8 cellular contexts compared by ENCODE assay signal in the genomic region with DNA sequence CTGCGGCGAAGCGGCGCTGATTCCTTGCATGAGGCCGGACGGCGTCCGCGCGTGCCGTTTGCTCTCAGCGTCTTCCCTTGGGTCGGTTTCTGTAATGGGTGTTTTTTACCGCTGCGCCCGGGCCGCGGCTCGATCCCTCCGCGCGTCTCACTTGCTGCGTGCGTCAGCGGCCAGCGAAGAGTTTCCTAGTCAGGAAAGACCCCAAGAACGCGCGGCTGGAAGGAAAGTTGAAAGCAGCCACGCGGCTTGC.
DNase-seq lines count a peak whose midpoint lies in the region; ATAC-seq and TF ChIP-seq lines count a peak whose summit lies in the region.

No MANE protein-coding gene starts in this region.

- peak overlapping the region; percentile 88 to 99 for H3K4ac ChIP-seq in mesenchymal stem cell (ENCODE audit: low read depth in 1 of 2, low read length in 2 of 2)

- WGBS in mesenchymal stem cell = 0% methylated on average over 26 of the region's 31 CpGs

- H3K14ac ChIP-seq in mesenchymal stem cell (ENCODE audit: low read length in 2 of 2) = peak overlapping the region; percentile 96 to 98

- peak; percentile 3 for ATAC-seq in GM19328 (IDR thresholded peaks at IDR 0.05; ENCODE audit: unreplicated experiment)

- H3K9me3 ChIP-seq in WERI-Rb-1 (ENCODE audit: severe bottlenecking) (peaks cover 47% of the 10 kb centered on the region), mesenchymal stem cell (ENCODE audit: control insufficient read depth, low read length) (no peaks in the 10 kb centered on the region)

- peak overlapping the region; percentile 98 to 99 for H3K18ac ChIP-seq in mesenchymal stem cell (ENCODE audit: low read depth in 1 of 2, low read length in 2 of 2)

- H3K4me1 ChIP-seq in mesenchymal stem cell (ENCODE audit: control insufficient read depth, insufficient read depth, low read depth, low read length) = peaks cover 11% of the 10 kb centered on the region

- peaks cover 2% of the 10 kb centered on the region for H3K79me1 ChIP-seq in mesenchymal stem cell (replicated peaks; ENCODE audit: low read length, poor library complexity, severe bottlenecking)

- peak overlapping the region; percentile 99 for H3K4me2 ChIP-seq in mesenchymal stem cell (ENCODE audit: low read length, poor library complexity, severe bottlenecking)

- no peak overlapping the region for H2AK5ac ChIP-seq in mesenchymal stem cell (ENCODE audit: low read length, severe bottlenecking)

- H3K4me3 ChIP-seq in Jurkat, Clone E6-1 (ENCODE audit: low read length) = peak overlapping the region; percentile 67
- H3K4me3 ChIP-seq in WERI-Rb-1 (ENCODE audit: low read depth, low read length) = peak overlapping the region; percentile 24
- peak overlapping the region; percentile 84 to 85 for H3K4me3 ChIP-seq in mesenchymal stem cell (ENCODE audit: insufficient read depth in 1 of 2, low read depth in 1 of 2, low read length in 2 of 2)

- H2BK12ac ChIP-seq in mesenchymal stem cell (ENCODE audit: low read length in 2 of 2) = peak overlapping the region in 1 of 2 experiments; percentile 97

- peak overlapping the region; percentile 96 for H2BK120ac ChIP-seq in mesenchymal stem cell (ENCODE audit: low read depth, low read length)

- peak overlapping the region; percentile 50 for H2BK15ac ChIP-seq in mesenchymal stem cell (ENCODE audit: low read depth, poor library complexity, severe bottlenecking)

- peak overlapping the region; percentile 100 for H3K9ac ChIP-seq in mesenchymal stem cell (ENCODE audit: low read length)

- in situ Hi-C loops in ACHN (cut with HindIII; ENCODE audit: low pct_ligation_motif_present, low pct_unique_long_range_greater_than_20kb, low sequenced_read_pairs) = no loop called here

- peak overlapping the region; percentile 91 for H4K8ac ChIP-seq in mesenchymal stem cell (ENCODE audit: low read length)

- H2BK5ac ChIP-seq in mesenchymal stem cell (ENCODE audit: low read depth, low read length, poor library complexity, severe bottlenecking) = peak overlapping the region; percentile 93

- H3K27me3 ChIP-seq in WERI-Rb-1 (ENCODE audit: insufficient read depth, low read depth, severe bottlenecking) = peaks cover 98% of the 10 kb centered on the region
- peaks cover 0 to 4% of the 10 kb centered on the region in 2 experiments for H3K27me3 ChIP-seq in mesenchymal stem cell (ENCODE audit: control insufficient read depth in 1 of 2, insufficient read depth in 1 of 2, low read length in 2 of 2)

- peak overlapping the region in 1 of 2 experiments; percentile 10 for H3K23ac ChIP-seq in mesenchymal stem cell (ENCODE audit: low read length in 2 of 2)

- peak overlapping the region; percentile 8 for H2AFZ ChIP-seq in mesenchymal stem cell (ENCODE audit: low read depth, low read length)

- peak overlapping the region; percentile 98 for H4K91ac ChIP-seq in mesenchymal stem cell (ENCODE audit: low read length)

- H3K36me3 ChIP-seq in WERI-Rb-1 (no peaks in the 10 kb centered on the region), mesenchymal stem cell (ENCODE audit: control insufficient read depth in 1 of 2, insufficient read depth in 2 of 2, low read depth in 1 of 2, low read length in 2 of 2) (peaks cover 0 to 19% of the 10 kb centered on the region in 2 experiments)

- H3K27ac ChIP-seq in WERI-Rb-1 (no peak overlapping the region), mesenchymal stem cell (ENCODE audit: low read length, poor library complexity, severe bottlenecking) (peak overlapping the region; percentile 81), substantia nigra (ENCODE audit: low read depth, low read length, poor library complexity, severe bottlenecking) (peak overlapping the region; percentile 35)

- DNase-seq in ACHN (peak; percentile 47), WERI-Rb-1 (no peak), dermis blood vessel endothelial cell (peak; percentile 77), mesenchymal stem cell (peak; percentile 84), substantia nigra (lab: John Stamatoyannopoulos, UW) (no peak), NOMO-1 treated with DMSO at 0.1 percent for 48 hours (lab: John Stamatoyannopoulos, UW; ENCODE audit: unreplicated experiment) (no peak)
- peak; percentile 58 for DNase-seq in Jurkat, Clone E6-1 (ENCODE audit: low read depth, low spot score)

- no peak for TF ChIP-seq CTCF in WERI-Rb-1 (IDR thresholded peaks at IDR 0.05; ENCODE audit: low read depth, low read length)

Comparison
In these comparisons a context has a peak if more than half of its experiments do, and no peak if none do; other contexts are left out.
1. DNase-seq: peak in ACHN (single experiment), Jurkat, Clone E6-1 (single experiment), dermis blood vessel endothelial cell (single experiment) and mesenchymal stem cell (single experiment); none in WERI-Rb-1 (single experiment), substantia nigra (0 of 49) and NOMO-1 treated with DMSO at 0.1 percent for 48 hours (single experiment).
2. H3K4me3 ChIP-seq: peak in every context shown above with its lines; median percentile 84 in mesenchymal stem cell; 67 in Jurkat, Clone E6-1; 24 in WERI-Rb-1.